ENCODE assay signal across 9 cellular contexts in genomic region chr18:58536534-58537271, GRCh38.
DNase-seq lines count a peak whose midpoint lies in the region; ATAC-seq and TF ChIP-seq lines count a peak whose summit lies in the region.
"Had no signal": no experiment of that assay in that cellular context is flagged by ENCODE, and none has a peak within 500 bp of the region (broad histone marks: within the 10 kb centered on the region; RNA-seq: fewer than 3 reads in every experiment).

No MANE protein-coding gene starts in this region.

- H2BK15ac ChIP-seq in mesendoderm (replicated peaks; ENCODE audit: low read depth) = no peak overlapping the region

- H3K27ac ChIP-seq in mesendoderm (ENCODE audit: low read depth, low read length) (no peak overlapping the region), sigmoid colon (no peak overlapping the region)

- no CpG with 5 or more reads among the region's 10 CpGs for WGBS in mesendoderm (ENCODE audit: extremely low coverage, insufficient coverage, low lambda C conversion rate)
- 69 to 84% methylated on average over 10 of the region's 10 CpGs for whole genome bisulfite sequencing in sigmoid colon, 2 donors

- H4K8ac ChIP-seq in mesendoderm (ENCODE audit: low read depth, low read length) = no peak overlapping the region

- no peak overlapping the region for H2AK5ac ChIP-seq in mesendoderm (ENCODE audit: low read length)

- peak overlapping the region; percentile 89 for H2BK120ac ChIP-seq in mesendoderm (ENCODE audit: low read depth, low read length)

- H3K9ac ChIP-seq in mesendoderm (ENCODE audit: low read length) = no peak overlapping the region

- no peaks in the 10 kb centered on the region for H3K79me1 ChIP-seq in mesendoderm (ENCODE audit: low read length)

- ATAC-seq in GM18858 (IDR thresholded peaks at IDR 0.05; ENCODE audit: unreplicated experiment) (peak; percentile 42), GM21619 (IDR thresholded peaks at IDR 0.05; ENCODE audit: unreplicated experiment) (peak; percentile 46), HG03571 (IDR thresholded peaks at IDR 0.05; ENCODE audit: unreplicated experiment) (peak; percentile 46)

- H2BK5ac ChIP-seq in mesendoderm (ENCODE audit: low read length) = no peak overlapping the region

- H3K36me3 ChIP-seq in mesendoderm (ENCODE audit: control insufficient read depth, insufficient read depth, low read length) = no peaks in the 10 kb centered on the region
- H3K36me3 ChIP-seq in sigmoid colon = no peaks in the 10 kb centered on the region

- no peak overlapping the region for H3K4me3 ChIP-seq in mesendoderm (ENCODE audit: low read length)
- no peak overlapping the region for H3K4me3 ChIP-seq in sigmoid colon
- H3K4me3 ChIP-seq: lung had no signal

- H3K79me2 ChIP-seq in mesendoderm (ENCODE audit: control insufficient read depth, insufficient read depth, low read length) = no peaks in the 10 kb centered on the region

- H4K5ac ChIP-seq in mesendoderm (ENCODE audit: low read length) = no peak overlapping the region

- TF ChIP-seq POLR2A in sigmoid colon (IDR thresholded peaks at IDR 0.05) = no peak

- H3K9me3 ChIP-seq in sigmoid colon = no peaks in the 10 kb centered on the region

- no peak for TF ChIP-seq EP300 in sigmoid colon (IDR thresholded peaks at IDR 0.05)

- peak overlapping the region; percentile 44 for H3K56ac ChIP-seq in mesendoderm (ENCODE audit: low read length)

- no peak for TF ChIP-seq CTCF in sigmoid colon (IDR thresholded peaks at IDR 0.05)

- peak overlapping the region; percentile 29 for H3K23ac ChIP-seq in mesendoderm (ENCODE audit: low read length)

- peak; percentile 38 for DNase-seq in mesendoderm
- no peak for DNase-seq in inferior parietal cortex (ENCODE audit: extremely low spot score)
- no peak for DNase-seq in NCI-H2171 (lab: John Stamatoyannopoulos, UW)
- no peak for DNase-seq in NCI-H146 (lab: John Stamatoyannopoulos, UW)
- no peak for DNase-seq in sigmoid colon

- H3K18ac ChIP-seq in mesendoderm (ENCODE audit: low read length) = peak overlapping the region; percentile 72

- H3K4ac ChIP-seq in mesendoderm (ENCODE audit: low read depth, low read length) = no peak overlapping the region

- H3K27me3 ChIP-seq in mesendoderm (ENCODE audit: insufficient read depth, low read length, poor library complexity) (no peaks in the 10 kb centered on the region), sigmoid colon (no peaks in the 10 kb centered on the region)

- H3K4me2 ChIP-seq in mesendoderm (ENCODE audit: low read length) = no peak overlapping the region

- intact Hi-C loops in sigmoid colon (cut with DNase I) = no loop called here

- H3K4me1 ChIP-seq in mesendoderm (ENCODE audit: control insufficient read depth, low read depth, low read length) (peaks cover 27% of the 10 kb centered on the region), sigmoid colon (no peaks in the 10 kb centered on the region)
